ENCODE assay signal across 9 cellular contexts in the genomic region with DNA sequence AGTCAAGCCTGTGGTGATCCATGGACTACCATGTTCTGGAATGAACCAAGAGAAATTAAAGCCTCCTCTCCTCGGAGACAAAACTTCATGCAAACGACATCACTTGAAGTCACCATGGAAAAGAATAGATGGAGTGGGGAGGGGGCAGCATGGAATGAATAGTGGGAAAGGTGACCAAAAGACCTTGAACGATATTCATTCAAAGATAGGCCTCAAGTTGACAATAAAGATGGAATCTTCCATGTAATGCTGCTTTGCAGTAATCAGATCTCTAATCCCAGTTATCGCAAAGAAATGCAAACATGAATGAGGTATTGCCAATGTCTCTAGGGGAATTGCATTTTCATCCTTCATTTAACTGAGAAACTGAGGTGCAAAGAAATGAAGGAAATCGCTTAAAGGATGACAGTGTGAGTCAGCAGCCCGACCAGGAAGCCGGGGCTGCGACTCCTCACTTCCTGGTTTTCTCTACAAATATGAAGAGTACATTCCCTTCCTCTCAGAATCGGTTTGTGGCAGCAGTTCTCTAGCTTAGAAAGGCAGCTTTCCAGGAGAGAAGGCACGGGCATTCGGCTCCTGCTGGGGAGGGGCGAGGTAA.
DNase-seq lines count a peak whose midpoint lies in the region; ATAC-seq and TF ChIP-seq lines count a peak whose summit lies in the region.
"Had no signal": no experiment of that assay in that cellular context is flagged by ENCODE, and none has a peak within 500 bp of the region (broad histone marks: within the 10 kb centered on the region; RNA-seq: fewer than 3 reads in every experiment).

No MANE protein-coding gene starts in this region.

- no TSS peak for BruUV-seq in mammary epithelial cell (replicated peaks; lab: Mats Ljungman, UMichigan)

- peak; percentile 48 for DNase-seq in MG63
- no peak for DNase-seq in mammary epithelial cell
- no peak for DNase-seq in stimulated activated CD4-positive, alpha-beta T cell treated with anti-CD3 and anti-CD28 coated beads, Interleukin-15, amount 100 ng/mL, for 24 hours
- DNase-seq in CD4-positive, alpha-beta memory T cell = no peak
- no peak for DNase-seq in activated CD4-positive, alpha-beta T cell treated with anti-CD3 and anti-CD28 coated beads, Interleukin-2, amount 50 U/mL, for 4 hours
- DNase-seq: NCI-H510A had no signal

- 86% methylated on average over 12 of the region's 12 CpGs for WGBS in mammary epithelial cell (ENCODE audit: low coverage, missing lambda C conversion rate)
- WGBS in mesodermal cell (ENCODE audit: insufficient coverage in 2 of 2), 2 experiments = 50 to 61% methylated on average over 6 to 9 of the region's 12 CpGs

- H3K9ac ChIP-seq in mammary epithelial cell (ENCODE audit: insufficient read depth, low read length) = no peak overlapping the region

- no peaks in the 10 kb centered on the region for H4K20me1 ChIP-seq in mammary epithelial cell (ENCODE audit: insufficient read depth, low read length)

- POLR2A ChIA-PET in CD4-positive, alpha-beta memory T cell (lab: Charles Lee; ENCODE audit: partially characterized antibody) = no interaction called here

- in situ Hi-C loops in mammary epithelial cell (cut with MboI; ENCODE audit: low sequenced_read_pairs in 2 of 2) = no loop called here

- no peaks in the 10 kb centered on the region for H3K36me3 Mint-ChIP-seq in CD4-positive, alpha-beta memory T cell

- intact Hi-C loops in mammary epithelial cell (cut with micrococcal nuclease) = no loop called here
- intact Hi-C loops in CD4-positive, alpha-beta memory T cell (cut with micrococcal nuclease) = no loop called here

- H3K4me2 ChIP-seq in mammary epithelial cell (ENCODE audit: insufficient read depth, low read depth, low read length) = no peak overlapping the region

- dilution Hi-C loops in mammary epithelial cell (cut with HindIII; ENCODE audit: low sequenced_read_pairs) = no loop called here

- no peaks in the 10 kb centered on the region for H3K27me3 ChIP-seq in MG63
- H3K27me3 ChIP-seq in mammary epithelial cell (ENCODE audit: insufficient read depth, low read length) = no peaks in the 10 kb centered on the region
- H3K27me3 ChIP-seq in CD4-positive, alpha-beta memory T cell (ENCODE audit: insufficient read depth, low read length) = no peaks in the 10 kb centered on the region

- peak overlapping the region; percentile 11 for H2AFZ ChIP-seq in mammary epithelial cell (ENCODE audit: low read depth, low read length)

- no peak overlapping the region for H3K4me3 ChIP-seq in MG63
- no peak overlapping the region for H3K4me3 ChIP-seq in mammary epithelial cell (replicated peaks in 1 of 3; ENCODE audit: insufficient read depth in 1 of 3, low read depth in 2 of 3, low read length in 3 of 3)
- no peak overlapping the region for H3K4me3 ChIP-seq in mesodermal cell (ENCODE audit: extremely low read depth, insufficient read depth, low read length, poor library complexity, severe bottlenecking)
- H3K4me3 ChIP-seq in CD4-positive, alpha-beta memory T cell (ENCODE audit: low read length in 2 of 2) = no peak overlapping the region

- H3K27ac ChIP-seq in C4-2B (peak overlapping the region; percentile 83), mammary epithelial cell (ENCODE audit: insufficient read depth, low read depth, low read length) (no peak overlapping the region), mesodermal cell (ENCODE audit: low read depth, low read length, severe bottlenecking) (peak overlapping the region; percentile 98)
- no peak overlapping the region for H3K27ac ChIP-seq in CD4-positive, alpha-beta memory T cell (ENCODE audit: low read depth, low read length)

- no peaks in the 10 kb centered on the region for H3K79me2 ChIP-seq in mammary epithelial cell (ENCODE audit: insufficient read depth, low read length)

- H3K4me3 Mint-ChIP-seq in CD4-positive, alpha-beta memory T cell = no peak overlapping the region

- peaks cover 0 to 2% of the 10 kb centered on the region in 2 donors for H3K27me3 Mint-ChIP-seq in CD4-positive, alpha-beta memory T cell

- peaks cover 0 to 1% (median 0%) of the 10 kb centered on the region in 8 donors for H3K9me3 Mint-ChIP-seq in CD4-positive, alpha-beta memory T cell

- no peaks in the 10 kb centered on the region for H3K36me3 ChIP-seq in MG63
- no peaks in the 10 kb centered on the region for H3K36me3 ChIP-seq in mammary epithelial cell (ENCODE audit: insufficient read depth, low read length)
- no peaks in the 10 kb centered on the region for H3K36me3 ChIP-seq in mesodermal cell (ENCODE audit: control insufficient read depth, insufficient read depth, low read length)
- no peaks in the 10 kb centered on the region for H3K36me3 ChIP-seq in CD4-positive, alpha-beta memory T cell (ENCODE audit: insufficient read depth, low read length)

- ATAC-seq in HG03565 (IDR thresholded peaks at IDR 0.05; ENCODE audit: unreplicated experiment) = no peak

- H3K9me3 ChIP-seq in MG63 = peaks cover 5% of the 10 kb centered on the region; the same call in 1 of the 2 replicates
- H3K9me3 ChIP-seq in mammary epithelial cell (replicated peaks; ENCODE audit: insufficient read depth, low read length) = no peaks in the 10 kb centered on the region
- H3K9me3 ChIP-seq in mesodermal cell (ENCODE audit: control insufficient read depth, low read length) = no peaks in the 10 kb centered on the region
- H3K9me3 ChIP-seq in CD4-positive, alpha-beta memory T cell (ENCODE audit: control insufficient read depth in 1 of 2, low read length in 2 of 2) = no peaks in the 10 kb centered on the region

- TF ChIP-seq CTCF in C4-2B (conservative IDR thresholded peaks at IDR 0.05) = no peak
- TF ChIP-seq CTCF in mammary epithelial cell (conservative IDR thresholded peaks at IDR 0.05 in 1 of 2, IDR thresholded peaks at IDR 0.05 in 1 of 2; ENCODE audit: extremely low read depth in 1 of 2, insufficient read depth in 1 of 2, low read depth in 1 of 2, low read length in 2 of 2) = no peak

- CTCF ChIA-PET in mammary epithelial cell (lab: Charles Lee; ENCODE audit: low non-redundant PET) = no interaction called here
- CTCF ChIA-PET in CD4-positive, alpha-beta memory T cell (lab: Charles Lee; ENCODE audit: partially characterized antibody) = no interaction called here

- no peaks in the 10 kb centered on the region for H3K4me1 ChIP-seq in mammary epithelial cell (ENCODE audit: insufficient read depth, low read length)
- H3K4me1 ChIP-seq in mesodermal cell (ENCODE audit: control insufficient read depth, insufficient read depth, low read length, poor library complexity, severe bottlenecking) = peaks cover 18% of the 10 kb centered on the region
- H3K4me1 ChIP-seq in CD4-positive, alpha-beta memory T cell (ENCODE audit: insufficient read depth, low read length) = no peaks in the 10 kb centered on the region

- peaks cover 0 to 14% (median 4%) of the 10 kb centered on the region in 4 donors for H3K4me1 Mint-ChIP-seq in CD4-positive, alpha-beta memory T cell

- H3K27ac Mint-ChIP-seq in CD4-positive, alpha-beta memory T cell = peak overlapping the region in 1 of 7 donors; percentile 3

Comparison
In these comparisons a context has a peak if more than half of its experiments do, and no peak if none do; other contexts are left out.
1. H3K27ac ChIP-seq: peak in C4-2B (single experiment) and mesodermal cell (single experiment); none in mammary epithelial cell (single experiment) and CD4-positive, alpha-beta memory T cell (single experiment).